In genomic region chr13:110676511-110677204, GRCh38 we compare ENCODE assay signal across 8 cellular contexts. TPM values are rescaled to one million over a fixed set of nuclear protein-coding genes. Genes with fewer than 3 reads are reported as not detected.
A peak's percentile ranks its signal among the peaks of the same experiment; 100 is the strongest.
DNase-seq lines count a peak whose midpoint lies in the region; ATAC-seq and TF ChIP-seq lines count a peak whose summit lies in the region.

No MANE protein-coding gene starts in this region.

- peak; percentile 77 to 82 for ATAC-seq in activated T-cell treated with anti-CD3 and anti-CD28 coated beads, Interleukin-2, amount 50 U/mL, for 4 hours
- ATAC-seq in HG02840 (IDR thresholded peaks at IDR 0.05; ENCODE audit: low FRiP score, unreplicated experiment) = peak; percentile 67

- H3K4me3 ChIP-seq in Peyer's patch (peak overlapping the region in 2 of 4 donors; percentile 7 to 23), skeletal muscle tissue (ENCODE audit: low read length in 3 of 3) (no peak overlapping the region)

- H3K27me3 Mint-ChIP-seq in activated T-cell treated with anti-CD3 and anti-CD28 coated beads, Interleukin-2, amount 50 U/mL, for 4 hours (ENCODE audit: low read depth) = no peaks in the 10 kb centered on the region

- H3K27ac ChIP-seq in Peyer's patch (peak overlapping the region in 3 of 4 donors; percentile 35 to 84 (median 84)), skeletal muscle tissue (ENCODE audit: low read depth, low read length) (peak overlapping the region; percentile 12)

- H3K36me3 Mint-ChIP-seq in activated T-cell treated with anti-CD3 and anti-CD28 coated beads, Interleukin-2, amount 50 U/mL, for 4 hours (ENCODE audit: insufficient read depth) = peaks cover 45% of the 10 kb centered on the region

- no peaks in the 10 kb centered on the region for H3K27me3 ChIP-seq in Peyer's patch
- no peaks in the 10 kb centered on the region for H3K27me3 ChIP-seq in skeletal muscle tissue (ENCODE audit: control insufficient read depth in 3 of 3, insufficient read depth in 3 of 3, low read length in 3 of 3)

- no peaks in the 10 kb centered on the region for H3K9me3 Mint-ChIP-seq in activated T-cell treated with anti-CD3 and anti-CD28 coated beads, Interleukin-2, amount 50 U/mL, for 4 hours

- no peak overlapping the region for H3K4me3 Mint-ChIP-seq in activated T-cell treated with anti-CD3 and anti-CD28 coated beads, Interleukin-2, amount 50 U/mL, for 4 hours

- no peak for TF ChIP-seq CTCF in Peyer's patch (IDR thresholded peaks at IDR 0.05)

- H3K4me1 ChIP-seq in Peyer's patch (peaks cover 0 to 3% (median 0%) of the 10 kb centered on the region in 4 donors), skeletal muscle tissue (ENCODE audit: control insufficient read depth in 3 of 3, insufficient read depth in 3 of 3, low read length in 3 of 3) (peaks cover 0 to 3% (median 0%) of the 10 kb centered on the region in 3 donors)

- no peak for DNase-seq in activated T-cell treated with anti-CD3 and anti-CD28 coated beads, Interleukin-2, amount 50 U/mL, for 4 hours
- DNase-seq in activated T-cell treated with anti-CD3 and anti-CD28 coated beads for 4 hours (no peak), Peyer's patch (peak in 2 of 3 donors; percentile 65 to 75), NCI-H1436 (lab: John Stamatoyannopoulos, UW) (no peak), RKO (ENCODE audit: low spot score) (no peak), dedifferentiated amniotic fluid mesenchymal stem cell (ENCODE audit: extremely low spot score) (no peak)

- no peaks in the 10 kb centered on the region for H3K9me3 ChIP-seq in Peyer's patch
- no peaks in the 10 kb centered on the region for H3K9me3 ChIP-seq in skeletal muscle tissue (ENCODE audit: control insufficient read depth in 3 of 3, low read length in 3 of 3)

- H3K36me3 ChIP-seq in Peyer's patch = peaks cover 0 to 42% (median 0%) of the 10 kb centered on the region in 3 donors
- peaks cover 15 to 35% (median 26%) of the 10 kb centered on the region in 3 donors for H3K36me3 ChIP-seq in skeletal muscle tissue (ENCODE audit: control insufficient read depth in 3 of 3, insufficient read depth in 3 of 3, low read length in 3 of 3)

- no peak for TF ChIP-seq POLR2A in Peyer's patch (IDR thresholded peaks at IDR 0.05)

- H3K9ac ChIP-seq in skeletal muscle tissue (ENCODE audit: low read depth in 1 of 3, low read length in 3 of 3) = no peak overlapping the region

- H3K4me1 Mint-ChIP-seq in activated T-cell treated with anti-CD3 and anti-CD28 coated beads, Interleukin-2, amount 50 U/mL, for 4 hours (ENCODE audit: low read depth) = peaks cover 37% of the 10 kb centered on the region

RNA-seq across cellular contexts. Expression of gene CARS2, which starts 29.3 kb away (rescaled TPM):
- 10 to 100 TPM; 72.6 to 97.4 (median 80.3) TPM for total RNA-seq in activated T-cell treated with anti-CD3 and anti-CD28 coated beads, Interleukin-2, amount 50 U/mL, for 4 hours
- total RNA-seq in Peyer's patch (100 to 1,000 TPM in 2 of 4 donors, 10 to 100 TPM in 2; 50.6 to 123 (median 97.7) TPM), skeletal muscle tissue (74.6 TPM)

RNA-seq across cellular contexts. Expression of gene ING1, which starts 36.8 kb away (rescaled TPM):
- total RNA-seq in activated T-cell treated with anti-CD3 and anti-CD28 coated beads, Interleukin-2, amount 50 U/mL, for 4 hours = 10 to 100 TPM; 16.9 to 17.7 (median 17.5) TPM
- total RNA-seq in Peyer's patch (10 to 100 TPM in 3 of 4 donors, 1 to 10 TPM in 1; 7.4 to 40.4 (median 21.7) TPM), skeletal muscle tissue (7.8 TPM)

Comparison
In these comparisons a context has a peak if more than half of its experiments do, and no peak if none do; other contexts are left out.
1. DNase-seq: peak in Peyer's patch (2 of 3); none in activated T-cell treated with anti-CD3 and anti-CD28 coated beads, Interleukin-2, amount 50 U/mL, for 4 hours (single experiment), activated T-cell treated with anti-CD3 and anti-CD28 coated beads for 4 hours (single experiment), NCI-H1436 (single experiment), RKO (single experiment) and dedifferentiated amniotic fluid mesenchymal stem cell (single experiment).